In genomic region chr1:66931548-66932124, GRCh38 we compare ENCODE assay signal across 8 cellular contexts. TPM values are rescaled to one million over a fixed set of nuclear protein-coding genes. Genes with fewer than 3 reads are reported as not detected.
A peak's percentile ranks its signal among the peaks of the same experiment; 100 is the strongest.
DNase-seq lines count a peak whose midpoint lies in the region; ATAC-seq and TF ChIP-seq lines count a peak whose summit lies in the region.

No MANE protein-coding gene starts in this region.

- TF ChIP-seq CTCF in CD14-positive monocyte (IDR thresholded peaks at IDR 0.05): no peak

- POLR2A ChIA-PET in naive thymus-derived CD8-positive, alpha-beta T cell (lab: Charles Lee): interaction anchor here (0.6 kb wide), 2 partner anchors 105 to 497 kb away, joined by 3 to 4 read pairs; no protein-coding TSS in a partner anchor

- intact Hi-C loops in CD14-positive monocyte (cut with micrococcal nuclease): no loop called here

- H3K4me3 Mint-ChIP-seq in CD14-positive monocyte: peak overlapping the region; percentile 90 to 94
- peak overlapping the region; percentile 96 for H3K4me3 Mint-ChIP-seq in central memory CD8-positive, alpha-beta T cell
- H3K4me3 Mint-ChIP-seq in naive thymus-derived CD8-positive, alpha-beta T cell: peak overlapping the region; percentile 84 to 97 (median 92)

- H3K9me3 ChIP-seq in MG63: no peaks in the 10 kb centered on the region

- H3K36me3 ChIP-seq in MG63: peaks cover 3% of the 10 kb centered on the region

- H3K27me3 ChIP-seq in MG63: no peaks in the 10 kb centered on the region

- no peaks in the 10 kb centered on the region for H3K9me3 Mint-ChIP-seq in CD14-positive monocyte
- H3K9me3 Mint-ChIP-seq in central memory CD8-positive, alpha-beta T cell: no peaks in the 10 kb centered on the region
- no peaks in the 10 kb centered on the region for H3K9me3 Mint-ChIP-seq in naive thymus-derived CD8-positive, alpha-beta T cell

- peak overlapping the region; percentile 94 to 98 (median 98) for H3K27ac Mint-ChIP-seq in CD14-positive monocyte
- peak overlapping the region; percentile 96 for H3K27ac Mint-ChIP-seq in central memory CD8-positive, alpha-beta T cell (ENCODE audit: low read depth)
- peak overlapping the region; percentile 84 to 98 (median 92) for H3K27ac Mint-ChIP-seq in naive thymus-derived CD8-positive, alpha-beta T cell

- H3K4me3 ChIP-seq in MG63: peak overlapping the region; percentile 79

- ATAC-seq in central memory CD8-positive, alpha-beta T cell (replicated peaks; ENCODE audit: extremely low read depth, poor library complexity, severe bottlenecking): no peak
- ATAC-seq in naive thymus-derived CD8-positive, alpha-beta T cell: peak; percentile 20 to 21
- no peak for ATAC-seq in GM21737 (IDR thresholded peaks at IDR 0.05; ENCODE audit: unreplicated experiment)

- H3K4me1 Mint-ChIP-seq in CD14-positive monocyte: peaks cover 50% of the 10 kb centered on the region
- H3K4me1 Mint-ChIP-seq in central memory CD8-positive, alpha-beta T cell: peaks cover 64% of the 10 kb centered on the region
- H3K4me1 Mint-ChIP-seq in naive thymus-derived CD8-positive, alpha-beta T cell: peaks cover 16 to 71% (median 61%) of the 10 kb centered on the region in 4 donors

- DNase-seq in CD14-positive monocyte (ENCODE audit: low spot score) (no peak), MG63 (no peak), epidermal melanocyte (ENCODE audit: insufficient read length, low spot score) (no peak), HuH-7 (ENCODE audit: low spot score) (no peak), anterior cingulate cortex (lab: John Stamatoyannopoulos, UW) (no peak)
- no peak for DNase-seq in central memory CD8-positive, alpha-beta T cell (ENCODE audit: low spot score in 2 of 2)
- DNase-seq in naive thymus-derived CD8-positive, alpha-beta T cell: peak in 3 of 10 donors; percentile 29 to 37 (median 36)

- H3K27me3 Mint-ChIP-seq in CD14-positive monocyte (ENCODE audit: low read depth in 3 of 3): peaks cover 0 to 2% (median 2%) of the 10 kb centered on the region in 3 donors
- H3K27me3 Mint-ChIP-seq in central memory CD8-positive, alpha-beta T cell: no peaks in the 10 kb centered on the region
- H3K27me3 Mint-ChIP-seq in naive thymus-derived CD8-positive, alpha-beta T cell: no peaks in the 10 kb centered on the region

- peaks cover 2 to 4% of the 10 kb centered on the region in 2 donors for H3K36me3 Mint-ChIP-seq in CD14-positive monocyte
- peaks cover 20% of the 10 kb centered on the region for H3K36me3 Mint-ChIP-seq in central memory CD8-positive, alpha-beta T cell (ENCODE audit: insufficient read depth)
- H3K36me3 Mint-ChIP-seq in naive thymus-derived CD8-positive, alpha-beta T cell: peaks cover 0 to 3% (median 0%) of the 10 kb centered on the region in 3 donors

RNA-seq across cellular contexts. Expression of gene MIER1, which starts 6.8 kb away (rescaled TPM):
- 10 to 100 TPM; 21.9 to 28.0 TPM for polyA plus RNA-seq in CD14-positive monocyte
- total RNA-seq in MG63 (2014; rRNA removed; shearing (Covaris generic); ENCODE audit: low replicate concordance): 11.3 and 20.6 TPM in 2 replicates
- 10 to 100 TPM; 65.0 to 68.5 TPM for total RNA-seq in naive thymus-derived CD8-positive, alpha-beta T cell
- polyA plus RNA-seq in naive thymus-derived CD8-positive, alpha-beta T cell: 10 to 100 TPM; 30.1 to 37.3 (median 36.4) TPM

RNA-seq across cellular contexts. Expression of gene DNAI4, which starts 7.0 kb away (rescaled TPM):
- polyA plus RNA-seq in CD14-positive monocyte: not detected
- total RNA-seq in MG63 (2014; rRNA removed; shearing (Covaris generic); ENCODE audit: low replicate concordance): 0.10 TPM in 1 of 2 replicates, not detected in the other
- 10 to 100 TPM in 1 of 2 experiments, 1 to 10 TPM in 1; 9.1 to 10.0 TPM for total RNA-seq in naive thymus-derived CD8-positive, alpha-beta T cell
- polyA plus RNA-seq in naive thymus-derived CD8-positive, alpha-beta T cell: under 1 TPM; 0.69 to 0.98 (median 0.86) TPM

Comparison
In these comparisons a context has a peak if more than half of its experiments do, and no peak if none do; other contexts are left out.
1. ATAC-seq: peak in naive thymus-derived CD8-positive, alpha-beta T cell (2 of 2); none in central memory CD8-positive, alpha-beta T cell (single experiment) and GM21737 (single experiment).
2. Peak in every context shown above with its lines, with median percentiles within 50 percentile points of each other: H3K27ac Mint-ChIP-seq and H3K4me3 Mint-ChIP-seq.